1 cellular context compared by ENCODE assay signal in the genomic region with DNA sequence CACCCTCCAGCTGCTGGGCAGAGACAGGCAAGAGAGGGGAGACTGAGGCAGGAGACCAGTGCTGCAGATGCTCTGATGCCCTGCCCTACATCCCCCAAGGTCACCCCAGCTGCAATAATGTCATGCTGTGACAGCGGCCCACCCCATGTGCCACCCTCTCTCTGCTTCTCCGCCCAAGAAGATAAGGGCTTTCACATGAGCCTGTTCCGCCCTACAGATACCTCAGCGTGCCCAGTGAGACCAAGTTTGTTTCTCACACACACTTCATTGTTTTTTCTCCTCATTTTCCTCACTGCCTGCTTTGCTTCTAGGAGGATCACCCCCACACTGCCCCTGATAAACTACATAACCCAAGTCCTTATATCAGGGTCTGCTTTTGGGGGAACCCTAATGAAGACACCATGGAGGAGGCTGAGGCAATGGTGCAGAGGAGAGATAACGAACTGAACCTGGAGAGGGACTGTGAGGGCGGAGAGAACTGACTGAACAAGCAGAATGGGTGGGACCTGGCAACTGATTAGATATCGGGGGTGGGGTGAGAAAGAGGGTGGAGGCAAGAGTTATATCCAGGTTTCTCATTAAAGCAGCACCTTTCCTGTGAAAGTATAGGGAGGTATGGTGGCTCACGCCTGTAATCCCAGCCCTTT.
A peak's percentile ranks its signal among the peaks of the same experiment; 100 is the strongest.
TF ChIP-seq lines count a peak whose summit lies in the region.

No MANE protein-coding gene starts in this region.

TF ChIP-seq in K562, 482 proteins besides CTCF, POLR2A, EP300 and RAD21 (continued from another document and continues in another):
- TF ChIP-seq RBBP5 (IDR thresholded peaks at IDR 0.05; ENCODE audit: borderline replicate concordance, insufficient read depth, low read length, poor library complexity, severe bottlenecking), result no peak
- TF ChIP-seq ZNF165 (CRISPR knock-in tag; IDR thresholded peaks at IDR 0.05; ENCODE audit: borderline replicate concordance), result no peak
- TF ChIP-seq, protein P1, sequence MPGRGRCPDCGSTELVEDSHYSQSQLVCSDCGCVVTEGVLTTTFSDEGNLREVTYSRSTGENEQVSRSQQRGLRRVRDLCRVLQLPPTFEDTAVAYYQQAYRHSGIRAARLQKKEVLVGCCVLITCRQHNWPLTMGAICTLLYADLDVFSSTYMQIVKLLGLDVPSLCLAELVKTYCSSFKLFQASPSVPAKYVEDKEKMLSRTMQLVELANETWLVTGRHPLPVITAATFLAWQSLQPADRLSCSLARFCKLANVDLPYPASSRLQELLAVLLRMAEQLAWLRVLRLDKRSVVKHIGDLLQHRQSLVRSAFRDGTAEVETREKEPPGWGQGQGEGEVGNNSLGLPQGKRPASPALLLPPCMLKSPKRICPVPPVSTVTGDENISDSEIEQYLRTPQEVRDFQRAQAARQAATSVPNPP (IDR thresholded peaks at IDR 0.05; ENCODE audit: borderline replicate concordance, insufficient read depth, insufficient read length), result no peak
- TF ChIP-seq RNF2 (IDR thresholded peaks at IDR 0.05), result peak; percentile 53; the same call in 1 of the 2 replicates
- TF ChIP-seq, protein P2, sequence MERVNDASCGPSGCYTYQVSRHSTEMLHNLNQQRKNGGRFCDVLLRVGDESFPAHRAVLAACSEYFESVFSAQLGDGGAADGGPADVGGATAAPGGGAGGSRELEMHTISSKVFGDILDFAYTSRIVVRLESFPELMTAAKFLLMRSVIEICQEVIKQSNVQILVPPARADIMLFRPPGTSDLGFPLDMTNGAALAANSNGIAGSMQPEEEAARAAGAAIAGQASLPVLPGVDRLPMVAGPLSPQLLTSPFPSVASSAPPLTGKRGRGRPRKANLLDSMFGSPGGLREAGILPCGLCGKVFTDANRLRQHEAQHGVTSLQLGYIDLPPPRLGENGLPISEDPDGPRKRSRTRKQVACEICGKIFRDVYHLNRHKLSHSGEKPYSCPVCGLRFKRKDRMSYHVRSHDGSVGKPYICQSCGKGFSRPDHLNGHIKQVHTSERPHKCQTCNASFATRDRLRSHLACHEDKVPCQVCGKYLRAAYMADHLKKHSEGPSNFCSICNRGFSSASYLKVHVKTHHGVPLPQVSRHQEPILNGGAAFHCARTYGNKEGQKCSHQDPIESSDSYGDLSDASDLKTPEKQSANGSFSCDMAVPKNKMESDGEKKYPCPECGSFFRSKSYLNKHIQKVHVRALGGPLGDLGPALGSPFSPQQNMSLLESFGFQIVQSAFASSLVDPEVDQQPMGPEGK (CRISPR knock-in tag; IDR thresholded peaks at IDR 0.05; ENCODE audit: borderline replicate concordance), result no peak
- TF ChIP-seq CBFB (CRISPR knock-in tag; IDR thresholded peaks at IDR 0.05), result no peak
- TF ChIP-seq, protein P3, sequence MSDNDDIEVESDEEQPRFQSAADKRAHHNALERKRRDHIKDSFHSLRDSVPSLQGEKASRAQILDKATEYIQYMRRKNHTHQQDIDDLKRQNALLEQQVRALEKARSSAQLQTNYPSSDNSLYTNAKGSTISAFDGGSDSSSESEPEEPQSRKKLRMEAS (CRISPR knock-in tag; IDR thresholded peaks at IDR 0.05), result no peak; the same call in 1 of the 2 replicates
- TF ChIP-seq ZBTB1 (CRISPR knock-in tag; IDR thresholded peaks at IDR 0.05; ENCODE audit: borderline replicate concordance, low read depth), result no peak
- TF ChIP-seq ZNF324 (CRISPR knock-in tag; IDR thresholded peaks at IDR 0.05), result no peak
- TF ChIP-seq, protein P4, sequence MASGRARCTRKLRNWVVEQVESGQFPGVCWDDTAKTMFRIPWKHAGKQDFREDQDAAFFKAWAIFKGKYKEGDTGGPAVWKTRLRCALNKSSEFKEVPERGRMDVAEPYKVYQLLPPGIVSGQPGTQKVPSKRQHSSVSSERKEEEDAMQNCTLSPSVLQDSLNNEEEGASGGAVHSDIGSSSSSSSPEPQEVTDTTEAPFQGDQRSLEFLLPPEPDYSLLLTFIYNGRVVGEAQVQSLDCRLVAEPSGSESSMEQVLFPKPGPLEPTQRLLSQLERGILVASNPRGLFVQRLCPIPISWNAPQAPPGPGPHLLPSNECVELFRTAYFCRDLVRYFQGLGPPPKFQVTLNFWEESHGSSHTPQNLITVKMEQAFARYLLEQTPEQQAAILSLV (tag; IDR thresholded peaks at IDR 0.05), result no peak
- TF ChIP-seq TEAD1 (CRISPR knock-in tag; IDR thresholded peaks at IDR 0.05), result peak in 1 of 2 experiments; percentile 44; a peak in 1 of 4 replicates
- TF ChIP-seq, protein P5, sequence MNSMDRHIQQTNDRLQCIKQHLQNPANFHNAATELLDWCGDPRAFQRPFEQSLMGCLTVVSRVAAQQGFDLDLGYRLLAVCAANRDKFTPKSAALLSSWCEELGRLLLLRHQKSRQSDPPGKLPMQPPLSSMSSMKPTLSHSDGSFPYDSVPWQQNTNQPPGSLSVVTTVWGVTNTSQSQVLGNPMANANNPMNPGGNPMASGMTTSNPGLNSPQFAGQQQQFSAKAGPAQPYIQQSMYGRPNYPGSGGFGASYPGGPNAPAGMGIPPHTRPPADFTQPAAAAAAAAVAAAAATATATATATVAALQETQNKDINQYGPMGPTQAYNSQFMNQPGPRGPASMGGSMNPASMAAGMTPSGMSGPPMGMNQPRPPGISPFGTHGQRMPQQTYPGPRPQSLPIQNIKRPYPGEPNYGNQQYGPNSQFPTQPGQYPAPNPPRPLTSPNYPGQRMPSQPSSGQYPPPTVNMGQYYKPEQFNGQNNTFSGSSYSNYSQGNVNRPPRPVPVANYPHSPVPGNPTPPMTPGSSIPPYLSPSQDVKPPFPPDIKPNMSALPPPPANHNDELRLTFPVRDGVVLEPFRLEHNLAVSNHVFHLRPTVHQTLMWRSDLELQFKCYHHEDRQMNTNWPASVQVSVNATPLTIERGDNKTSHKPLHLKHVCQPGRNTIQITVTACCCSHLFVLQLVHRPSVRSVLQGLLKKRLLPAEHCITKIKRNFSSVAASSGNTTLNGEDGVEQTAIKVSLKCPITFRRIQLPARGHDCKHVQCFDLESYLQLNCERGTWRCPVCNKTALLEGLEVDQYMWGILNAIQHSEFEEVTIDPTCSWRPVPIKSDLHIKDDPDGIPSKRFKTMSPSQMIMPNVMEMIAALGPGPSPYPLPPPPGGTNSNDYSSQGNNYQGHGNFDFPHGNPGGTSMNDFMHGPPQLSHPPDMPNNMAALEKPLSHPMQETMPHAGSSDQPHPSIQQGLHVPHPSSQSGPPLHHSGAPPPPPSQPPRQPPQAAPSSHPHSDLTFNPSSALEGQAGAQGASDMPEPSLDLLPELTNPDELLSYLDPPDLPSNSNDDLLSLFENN (IDR thresholded peaks at IDR 0.05; ENCODE audit: low read depth in 2 of 2, low read length in 2 of 2), result no peak
- TF ChIP-seq IFI16 (CRISPR knock-in tag; IDR thresholded peaks at IDR 0.05), result no peak
- TF ChIP-seq, protein P6, sequence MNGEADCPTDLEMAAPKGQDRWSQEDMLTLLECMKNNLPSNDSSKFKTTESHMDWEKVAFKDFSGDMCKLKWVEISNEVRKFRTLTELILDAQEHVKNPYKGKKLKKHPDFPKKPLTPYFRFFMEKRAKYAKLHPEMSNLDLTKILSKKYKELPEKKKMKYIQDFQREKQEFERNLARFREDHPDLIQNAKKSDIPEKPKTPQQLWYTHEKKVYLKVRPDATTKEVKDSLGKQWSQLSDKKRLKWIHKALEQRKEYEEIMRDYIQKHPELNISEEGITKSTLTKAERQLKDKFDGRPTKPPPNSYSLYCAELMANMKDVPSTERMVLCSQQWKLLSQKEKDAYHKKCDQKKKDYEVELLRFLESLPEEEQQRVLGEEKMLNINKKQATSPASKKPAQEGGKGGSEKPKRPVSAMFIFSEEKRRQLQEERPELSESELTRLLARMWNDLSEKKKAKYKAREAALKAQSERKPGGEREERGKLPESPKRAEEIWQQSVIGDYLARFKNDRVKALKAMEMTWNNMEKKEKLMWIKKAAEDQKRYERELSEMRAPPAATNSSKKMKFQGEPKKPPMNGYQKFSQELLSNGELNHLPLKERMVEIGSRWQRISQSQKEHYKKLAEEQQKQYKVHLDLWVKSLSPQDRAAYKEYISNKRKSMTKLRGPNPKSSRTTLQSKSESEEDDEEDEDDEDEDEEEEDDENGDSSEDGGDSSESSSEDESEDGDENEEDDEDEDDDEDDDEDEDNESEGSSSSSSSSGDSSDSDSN (IDR thresholded peaks at IDR 0.05; ENCODE audit: borderline replicate concordance in 1 of 2, low read depth in 2 of 2, low read length in 2 of 2), result no peak
- TF ChIP-seq WHSC1 (IDR thresholded peaks at IDR 0.05; ENCODE audit: low read length), result no peak
- 0 out of 2 replicates have a peak, but pooled peaks have one; percentile 49 for TF ChIP-seq CC2D1A (IDR thresholded peaks at IDR 0.05)
- TF ChIP-seq SRF (CRISPR knock-in tag; IDR thresholded peaks at IDR 0.05), result no peak
- TF ChIP-seq, protein P7, sequence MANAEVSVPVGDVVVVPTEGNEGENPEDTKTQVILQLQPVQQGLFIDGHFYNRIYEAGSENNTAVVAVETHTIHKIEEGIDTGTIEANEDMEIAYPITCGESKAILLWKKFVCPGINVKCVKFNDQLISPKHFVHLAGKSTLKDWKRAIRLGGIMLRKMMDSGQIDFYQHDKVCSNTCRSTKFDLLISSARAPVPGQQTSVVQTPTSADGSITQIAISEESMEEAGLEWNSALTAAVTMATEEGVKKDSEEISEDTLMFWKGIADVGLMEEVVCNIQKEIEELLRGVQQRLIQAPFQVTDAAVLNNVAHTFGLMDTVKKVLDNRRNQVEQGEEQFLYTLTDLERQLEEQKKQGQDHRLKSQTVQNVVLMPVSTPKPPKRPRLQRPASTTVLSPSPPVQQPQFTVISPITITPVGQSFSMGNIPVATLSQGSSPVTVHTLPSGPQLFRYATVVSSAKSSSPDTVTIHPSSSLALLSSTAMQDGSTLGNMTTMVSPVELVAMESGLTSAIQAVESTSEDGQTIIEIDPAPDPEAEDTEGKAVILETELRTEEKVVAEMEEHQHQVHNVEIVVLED (CRISPR knock-in tag; IDR thresholded peaks at IDR 0.05), result no peak
- TF ChIP-seq, protein P8, sequence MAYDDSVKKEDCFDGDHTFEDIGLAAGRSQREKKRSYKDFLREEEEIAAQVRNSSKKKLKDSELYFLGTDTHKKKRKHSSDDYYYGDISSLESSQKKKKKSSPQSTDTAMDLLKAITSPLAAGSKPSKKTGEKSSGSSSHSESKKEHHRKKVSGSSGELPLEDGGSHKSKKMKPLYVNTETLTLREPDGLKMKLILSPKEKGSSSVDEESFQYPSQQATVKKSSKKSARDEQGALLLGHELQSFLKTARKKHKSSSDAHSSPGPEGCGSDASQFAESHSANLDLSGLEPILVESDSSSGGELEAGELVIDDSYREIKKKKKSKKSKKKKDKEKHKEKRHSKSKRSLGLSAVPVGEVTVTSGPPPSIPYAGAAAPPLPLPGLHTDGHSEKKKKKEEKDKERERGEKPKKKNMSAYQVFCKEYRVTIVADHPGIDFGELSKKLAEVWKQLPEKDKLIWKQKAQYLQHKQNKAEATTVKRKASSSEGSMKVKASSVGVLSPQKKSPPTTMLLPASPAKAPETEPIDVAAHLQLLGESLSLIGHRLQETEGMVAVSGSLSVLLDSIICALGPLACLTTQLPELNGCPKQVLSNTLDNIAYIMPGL (CRISPR knock-in tag; IDR thresholded peaks at IDR 0.05), result no peak
- no peak; the same call in 1 of the 2 replicates for TF ChIP-seq KLF1 (tag; IDR thresholded peaks at IDR 0.05)
- TF ChIP-seq ZNF707 (CRISPR knock-in tag; conservative IDR thresholded peaks at IDR 0.05), result no peak
- no peak for TF ChIP-seq NFE2 (IDR thresholded peaks at IDR 0.05; ENCODE audit: low read depth)
- TF ChIP-seq, protein P9, sequence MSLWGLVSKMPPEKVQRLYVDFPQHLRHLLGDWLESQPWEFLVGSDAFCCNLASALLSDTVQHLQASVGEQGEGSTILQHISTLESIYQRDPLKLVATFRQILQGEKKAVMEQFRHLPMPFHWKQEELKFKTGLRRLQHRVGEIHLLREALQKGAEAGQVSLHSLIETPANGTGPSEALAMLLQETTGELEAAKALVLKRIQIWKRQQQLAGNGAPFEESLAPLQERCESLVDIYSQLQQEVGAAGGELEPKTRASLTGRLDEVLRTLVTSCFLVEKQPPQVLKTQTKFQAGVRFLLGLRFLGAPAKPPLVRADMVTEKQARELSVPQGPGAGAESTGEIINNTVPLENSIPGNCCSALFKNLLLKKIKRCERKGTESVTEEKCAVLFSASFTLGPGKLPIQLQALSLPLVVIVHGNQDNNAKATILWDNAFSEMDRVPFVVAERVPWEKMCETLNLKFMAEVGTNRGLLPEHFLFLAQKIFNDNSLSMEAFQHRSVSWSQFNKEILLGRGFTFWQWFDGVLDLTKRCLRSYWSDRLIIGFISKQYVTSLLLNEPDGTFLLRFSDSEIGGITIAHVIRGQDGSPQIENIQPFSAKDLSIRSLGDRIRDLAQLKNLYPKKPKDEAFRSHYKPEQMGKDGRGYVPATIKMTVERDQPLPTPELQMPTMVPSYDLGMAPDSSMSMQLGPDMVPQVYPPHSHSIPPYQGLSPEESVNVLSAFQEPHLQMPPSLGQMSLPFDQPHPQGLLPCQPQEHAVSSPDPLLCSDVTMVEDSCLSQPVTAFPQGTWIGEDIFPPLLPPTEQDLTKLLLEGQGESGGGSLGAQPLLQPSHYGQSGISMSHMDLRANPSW (CRISPR knock-in tag; IDR thresholded peaks at IDR 0.05), result no peak
- TF ChIP-seq BRF1 (IDR thresholded peaks at IDR 0.05; ENCODE audit: borderline replicate concordance, extremely low read depth, insufficient read length), result no peak
- no peak for TF ChIP-seq ZNF551 (CRISPR knock-in tag; IDR thresholded peaks at IDR 0.05)
- TF ChIP-seq, protein P10, sequence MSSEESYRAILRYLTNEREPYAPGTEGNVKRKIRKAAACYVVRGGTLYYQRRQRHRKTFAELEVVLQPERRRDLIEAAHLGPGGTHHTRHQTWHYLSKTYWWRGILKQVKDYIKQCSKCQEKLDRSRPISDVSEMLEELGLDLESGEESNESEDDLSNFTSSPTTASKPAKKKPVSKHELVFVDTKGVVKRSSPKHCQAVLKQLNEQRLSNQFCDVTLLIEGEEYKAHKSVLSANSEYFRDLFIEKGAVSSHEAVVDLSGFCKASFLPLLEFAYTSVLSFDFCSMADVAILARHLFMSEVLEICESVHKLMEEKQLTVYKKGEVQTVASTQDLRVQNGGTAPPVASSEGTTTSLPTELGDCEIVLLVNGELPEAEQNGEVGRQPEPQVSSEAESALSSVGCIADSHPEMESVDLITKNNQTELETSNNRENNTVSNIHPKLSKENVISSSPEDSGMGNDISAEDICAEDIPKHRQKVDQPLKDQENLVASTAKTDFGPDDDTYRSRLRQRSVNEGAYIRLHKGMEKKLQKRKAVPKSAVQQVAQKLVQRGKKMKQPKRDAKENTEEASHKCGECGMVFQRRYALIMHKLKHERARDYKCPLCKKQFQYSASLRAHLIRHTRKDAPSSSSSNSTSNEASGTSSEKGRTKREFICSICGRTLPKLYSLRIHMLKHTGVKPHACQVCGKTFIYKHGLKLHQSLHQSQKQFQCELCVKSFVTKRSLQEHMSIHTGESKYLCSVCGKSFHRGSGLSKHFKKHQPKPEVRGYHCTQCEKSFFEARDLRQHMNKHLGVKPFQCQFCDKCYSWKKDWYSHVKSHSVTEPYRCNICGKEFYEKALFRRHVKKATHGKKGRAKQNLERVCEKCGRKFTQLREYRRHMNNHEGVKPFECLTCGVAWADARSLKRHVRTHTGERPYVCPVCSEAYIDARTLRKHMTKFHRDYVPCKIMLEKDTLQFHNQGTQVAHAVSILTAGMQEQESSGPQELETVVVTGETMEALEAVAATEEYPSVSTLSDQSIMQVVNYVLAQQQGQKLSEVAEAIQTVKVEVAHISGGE (CRISPR knock-in tag; IDR thresholded peaks at IDR 0.05), result peak in 1 of 3 experiments; percentile 43; a peak in 2 of 6 replicates
- peak; percentile 44 for TF ChIP-seq DACH1 (IDR thresholded peaks at IDR 0.05; ENCODE audit: partially characterized antibody)
- no peak for TF ChIP-seq U2AF2 (optimal IDR thresholded peaks at IDR 0.05; ENCODE audit: low read depth, low read length)
- TF ChIP-seq ZNF146 (CRISPR knock-in tag; IDR thresholded peaks at IDR 0.05; ENCODE audit: unreplicated experiment), result no peak
- peak; percentile 80 for TF ChIP-seq MTA2 (IDR thresholded peaks at IDR 0.05; ENCODE audit: low read depth)
- no peak for TF ChIP-seq IRF2 (CRISPR knock-in tag; IDR thresholded peaks at IDR 0.05)
- TF ChIP-seq ATF1 (CRISPR knock-in tag; IDR thresholded peaks at IDR 0.05), result no peak
- peak; percentile 47; the same call in 1 of the 2 replicates for TF ChIP-seq ATF1 (tag; IDR thresholded peaks at IDR 0.05)
- TF ChIP-seq HOXB6 (CRISPR knock-in tag; IDR thresholded peaks at IDR 0.05; ENCODE audit: borderline replicate concordance), result no peak
- no peak for TF ChIP-seq CCAR2 (IDR thresholded peaks at IDR 0.05; ENCODE audit: low read depth, low read length)
- TF ChIP-seq CSDE1 (IDR thresholded peaks at IDR 0.05), result no peak
